10 cellular contexts compared by ENCODE assay signal in the genomic region with DNA sequence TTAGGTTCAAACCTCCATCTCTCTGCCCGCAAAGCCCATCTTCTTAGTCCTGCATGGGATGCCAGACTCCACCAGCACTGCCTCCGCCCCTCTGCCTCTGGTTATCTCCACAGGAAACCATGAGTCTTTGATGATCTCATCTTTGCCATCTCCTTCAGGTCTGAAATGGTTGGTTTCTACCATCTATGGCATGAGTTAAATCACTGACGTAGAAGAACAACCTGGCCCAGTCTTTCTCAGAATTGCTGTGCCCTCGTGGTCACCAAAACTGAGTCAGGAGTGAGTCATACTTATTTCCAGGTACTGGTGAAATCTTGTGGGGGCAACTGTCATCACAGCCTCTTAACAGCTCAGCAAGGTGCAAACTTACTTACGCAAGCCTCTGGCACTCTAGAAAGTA.
DNase-seq lines count a peak whose midpoint lies in the region; ATAC-seq, FAIRE-seq and TF ChIP-seq lines count a peak whose summit lies in the region.
"Had no signal": no experiment of that assay in that cellular context is flagged by ENCODE, and none has a peak within 500 bp of the region (broad histone marks: within the 10 kb centered on the region; RNA-seq: fewer than 3 reads in every experiment).

No MANE protein-coding gene starts in this region.

- no peak overlapping the region for H2AFZ ChIP-seq in HepG2 (ENCODE audit: low read length)
- H2AFZ ChIP-seq: GM23248 had no signal

- H3K27me3 ChIP-seq in HepG2 (ENCODE audit: control insufficient read depth in 1 of 2, insufficient read depth in 2 of 2, low read length in 2 of 2) (no peaks in the 10 kb centered on the region), right lobe of liver (no peaks in the 10 kb centered on the region), body of pancreas (no peaks in the 10 kb centered on the region)

- H3K79me2 ChIP-seq in HepG2 (ENCODE audit: insufficient read depth, low read length), result no peaks in the 10 kb centered on the region

- no TSS peak for BruUV-seq in HepG2 (replicated peaks; lab: Mats Ljungman, UMichigan)

- TF ChIP-seq EP300 in HepG2 (IDR thresholded peaks at IDR 0.05; ENCODE audit: low read depth in 2 of 2, low read length in 2 of 2) (no peak), HepG2 (CRISPR knock-in tag; IDR thresholded peaks at IDR 0.05; ENCODE audit: borderline replicate concordance) (no peak)

- H4K20me1 ChIP-seq in HepG2 (ENCODE audit: insufficient read depth, low read length), result no peaks in the 10 kb centered on the region

- ATAC-seq in HepG2 (no peak), right lobe of liver (no peak), GM21529 (IDR thresholded peaks at IDR 0.05; ENCODE audit: unreplicated experiment) (no peak), body of pancreas (no peak)

- no peak overlapping the region for H3K9ac ChIP-seq in HepG2 (ENCODE audit: insufficient read depth, low read depth, low read length)
- H3K9ac ChIP-seq: GM23248 had no signal

- TF ChIP-seq POLR2A in HepG2 (IDR thresholded peaks at IDR 0.05; ENCODE audit: insufficient read depth in 1 of 2, low read depth in 2 of 2, low read length in 2 of 2), result no peak
- no peak for TF ChIP-seq POLR2A in right lobe of liver (IDR thresholded peaks at IDR 0.05)
- no peak for TF ChIP-seq POLR2A in body of pancreas (IDR thresholded peaks at IDR 0.05)

- POLR2A ChIA-PET in HepG2 (lab: Yijun Ruan, JAX), result no interaction called here

- no peak for FAIRE-seq in HepG2 (lab: Jason Lieb, UNC)
- FAIRE-seq: A204.1 had no signal

- H3K4me3 ChIP-seq in HepG2 (replicated peaks in 1 of 3; ENCODE audit: insufficient read depth in 1 of 3, low read depth in 2 of 3, low read length in 3 of 3), result no peak overlapping the region
- H3K4me3 ChIP-seq in right lobe of liver, result no peak overlapping the region
- no peak overlapping the region for H3K4me3 ChIP-seq in body of pancreas
- H3K4me3 ChIP-seq: GM23248 had no signal

- H3K36me3 ChIP-seq in HepG2 (replicated peaks in 1 of 2; ENCODE audit: control insufficient read depth in 1 of 2, insufficient read depth in 2 of 2, low read length in 2 of 2), result no peaks in the 10 kb centered on the region
- no peaks in the 10 kb centered on the region for H3K36me3 ChIP-seq in right lobe of liver
- no peaks in the 10 kb centered on the region for H3K36me3 ChIP-seq in body of pancreas (replicated peaks in 1 of 2; ENCODE audit: insufficient read depth in 1 of 2, low read depth in 2 of 2)

- CTCF ChIA-PET in HepG2 (lab: Yijun Ruan, JAX; ENCODE audit: low intra/inter-chr PET ratio, low total read pairs), result no interaction called here

- WGBS in HepG2 (ENCODE audit: low lambda C conversion rate), result 35% methylated on average over 5 of the region's 5 CpGs
- 56% methylated on average over 5 of the region's 5 CpGs for WGBS in right lobe of liver (ENCODE audit: insufficient coverage, low coverage, low lambda C conversion rate, missing lambda C conversion rate)
- 58 to 59% methylated on average over 4 to 5 of the region's 5 CpGs for WGBS in body of pancreas, 2 donors

- intact Hi-C loops in HepG2 (cut with micrococcal nuclease; ENCODE audit: unreplicated experiment), result no loop called here
- intact Hi-C loops in right lobe of liver (cut with DNase I), result no loop called here
- intact Hi-C loops in body of pancreas (cut with DNase I), result no loop called here

- H3K27ac ChIP-seq in HepG2 (ENCODE audit: extremely low read length, insufficient read depth, low read length) (no peak overlapping the region), right lobe of liver (no peak overlapping the region), body of pancreas (no peak overlapping the region)
- H3K27ac ChIP-seq: GM23248 had no signal

- DNase-seq in HepG2 (ENCODE audit: low spot score) (no peak), right lobe of liver (no peak), NCI-H524 treated with DMSO at 0.1 percent for 48 hours (lab: John Stamatoyannopoulos, UW) (no peak), ACHN (no peak), body of pancreas (no peak)
- DNase-seq in activated effector memory CD4-positive, alpha-beta T cell treated with Interleukin-2 at 50 U/mL for 16 hours, result peak; percentile 4
- peak; percentile 80 for DNase-seq in stimulated activated CD4-positive, alpha-beta T cell treated with anti-CD3 and anti-CD28 coated beads, Interleukin-15, amount 100 ng/mL, for 24 hours
- DNase-seq: GM23248 had no signal

- H3K4me1 ChIP-seq in HepG2 (ENCODE audit: insufficient read depth, low read length), result peaks cover 6% of the 10 kb centered on the region; the same call in 1 of the 2 replicates
- no peaks in the 10 kb centered on the region for H3K4me1 ChIP-seq in right lobe of liver
- H3K4me1 ChIP-seq in body of pancreas, result no peaks in the 10 kb centered on the region

- no peak overlapping the region for H3K4me2 ChIP-seq in HepG2 (ENCODE audit: low read depth, low read length)

- TF ChIP-seq CTCF in HepG2 (CRISPR knock-in tag; IDR thresholded peaks at IDR 0.05), result no peak
- no peak for TF ChIP-seq CTCF in right lobe of liver (IDR thresholded peaks at IDR 0.05)
- TF ChIP-seq CTCF in body of pancreas (IDR thresholded peaks at IDR 0.05), result no peak

- no peak for TF ChIP-seq RAD21 in HepG2 (CRISPR knock-in tag; IDR thresholded peaks at IDR 0.05)

- no peaks in the 10 kb centered on the region for H3K9me3 ChIP-seq in HepG2 (ENCODE audit: low read length)
- H3K9me3 ChIP-seq in right lobe of liver, result no peaks in the 10 kb centered on the region
- no peaks in the 10 kb centered on the region for H3K9me3 ChIP-seq in body of pancreas

- in situ Hi-C loops in HepG2 (cut with HindIII; ENCODE audit: extremely low pct_ligation_motif_present, low pct_unique_long_range_greater_than_20kb) (no loop called here), ACHN (cut with HindIII; ENCODE audit: low pct_ligation_motif_present, low pct_unique_long_range_greater_than_20kb, low sequenced_read_pairs) (no loop called here)

TF ChIP-seq in HepG2, 621 proteins besides CTCF, POLR2A, EP300 and RAD21:
- TF ChIP-seq SP5 (CRISPR knock-in tag; IDR thresholded peaks at IDR 0.05; ENCODE audit: borderline replicate concordance, low read depth) (no peak), RFX5 (IDR thresholded peaks at IDR 0.05; ENCODE audit: low read depth, low read length) (no peak), CREB1 (IDR thresholded peaks at IDR 0.05) (peak; percentile 52; the same call in 1 of the 2 replicates), CREB1 (CRISPR knock-in tag; IDR thresholded peaks at IDR 0.05) (no peak), FOSL1 (CRISPR knock-in tag; IDR thresholded peaks at IDR 0.05; ENCODE audit: borderline replicate concordance) (no peak)

Comparison
In these comparisons a context has a peak if more than half of its experiments do, and no peak if none do; other contexts are left out.
1. DNase-seq: peak in activated effector memory CD4-positive, alpha-beta T cell treated with Interleukin-2 at 50 U/mL for 16 hours (single experiment) and stimulated activated CD4-positive, alpha-beta T cell treated with anti-CD3 and anti-CD28 coated beads, Interleukin-15, amount 100 ng/mL, for 24 hours (single experiment); none in HepG2 (single experiment), right lobe of liver (0 of 3), NCI-H524 treated with DMSO at 0.1 percent for 48 hours (single experiment), ACHN (single experiment) and body of pancreas (0 of 4).